ENCODE assay signal across 9 cellular contexts in genomic region chr17:7405882-7406825, GRCh38. TPM values are rescaled to one million over a fixed set of nuclear protein-coding genes. Genes with fewer than 3 reads are reported as not detected.
A peak's percentile ranks its signal among the peaks of the same experiment; 100 is the strongest.
DNase-seq lines count a peak whose midpoint lies in the region; ATAC-seq and TF ChIP-seq lines count a peak whose summit lies in the region.
"Had no signal": no experiment of that assay in that cellular context is flagged by ENCODE, and none has a peak within 500 bp of the region (broad histone marks: within the 10 kb centered on the region; RNA-seq: fewer than 3 reads in every experiment).

No MANE protein-coding gene starts in this region.

- WGBS in transverse colon (ENCODE audit: low coverage in 1 of 2), 2 donors: 29 to 34% methylated on average over 2 to 16 of the region's 16 CpGs

- H3K9me3 ChIP-seq in cardiac muscle cell (ENCODE audit: low read depth) (no peaks in the 10 kb centered on the region), lower lobe of right lung (no peaks in the 10 kb centered on the region), transverse colon (no peaks in the 10 kb centered on the region)

- in situ Hi-C loops in transverse colon (cut with MboI; ENCODE audit: low pct_ligation_motif_present in 1 of 4, low pct_unique_long_range_greater_than_20kb in 1 of 4, low sequenced_read_pairs in 3 of 4): no loop called here

- no peaks in the 10 kb centered on the region for H3K27me3 ChIP-seq in cardiac muscle cell
- no peaks in the 10 kb centered on the region for H3K27me3 ChIP-seq in lower lobe of right lung (ENCODE audit: low read depth)
- H3K27me3 ChIP-seq in transverse colon: peaks cover 17% of the 10 kb centered on the region

- DNase-seq in cardiac muscle cell (ENCODE audit: low read depth in 1 of 2, low spot score in 1 of 2) (no peak), Right ventricle myocardium superior (no peak), lower lobe of right lung (no peak), transverse colon (no peak), glomerular visceral epithelial cell (ENCODE audit: extremely low spot score) (no peak), HK-2 (ENCODE audit: unreplicated experiment) (no peak)

- H3K4me3 ChIP-seq in cardiac muscle cell (peak overlapping the region; percentile 61), lower lobe of right lung (peak overlapping the region; percentile 77), transverse colon (peak overlapping the region in 2 of 4 donors; percentile 60 to 73)

- H3K4me1 ChIP-seq in cardiac muscle cell (ENCODE audit: low read depth) (peaks cover 11% of the 10 kb centered on the region), lower lobe of right lung (peaks cover 20% of the 10 kb centered on the region), transverse colon (peaks cover 13 to 32% (median 22%) of the 10 kb centered on the region in 4 donors)

- TF ChIP-seq EP300 in transverse colon (IDR thresholded peaks at IDR 0.05; ENCODE audit: low read depth): no peak

- TF ChIP-seq CTCF in cardiac muscle cell (IDR thresholded peaks at IDR 0.05; ENCODE audit: low read depth, low read length) (no peak), lower lobe of right lung (IDR thresholded peaks at IDR 0.05) (no peak), transverse colon (IDR thresholded peaks at IDR 0.05) (no peak)

- H3K27ac ChIP-seq in cardiac muscle cell (no peak overlapping the region), angular gyrus (ENCODE audit: low read depth, low read length) (peak overlapping the region; percentile 96), lower lobe of right lung (peak overlapping the region; percentile 69), transverse colon (peak overlapping the region; percentile 86 to 98 (median 94))

- no peaks in the 10 kb centered on the region for H3K36me3 ChIP-seq in cardiac muscle cell
- no peaks in the 10 kb centered on the region for H3K36me3 ChIP-seq in lower lobe of right lung
- H3K36me3 ChIP-seq in transverse colon: no peaks in the 10 kb centered on the region

- TF ChIP-seq POLR2A in transverse colon (IDR thresholded peaks at IDR 0.05): no peak

- ATAC-seq in Right ventricle myocardium superior (ENCODE audit: poor library complexity) (no peak), lower lobe of right lung (no peak), HG03520 (IDR thresholded peaks at IDR 0.05; ENCODE audit: unreplicated experiment) (no peak)

- intact Hi-C loops in Right ventricle myocardium superior (cut with DNase I) (no loop called here), lower lobe of right lung (cut with DNase I) (no loop called here), transverse colon (cut with DNase I; ENCODE audit: low total_unique reads) (no loop called here)

RNA-seq across cellular contexts. Expression of gene NLGN2, which starts 1.5 kb away (rescaled TPM):
- 14.8 and 26.3 TPM in 2 replicates for total RNA-seq in cardiac muscle cell
- 5.2 and 8.4 TPM in 2 replicates for polyA plus RNA-seq in cardiac muscle cell
- total RNA-seq in Right ventricle myocardium superior: 5.8 TPM
- 9.5 TPM for total RNA-seq in lower lobe of right lung
- total RNA-seq in transverse colon: 10 to 100 TPM in 1 of 4 donors, 1 to 10 TPM in 3; 2.2 to 12.3 (median 3.9) TPM

RNA-seq across cellular contexts. Expression of gene TMEM256, which starts 2.3 kb away (rescaled TPM):
- total RNA-seq in cardiac muscle cell: 85.4 and 122 TPM in 2 replicates
- polyA plus RNA-seq in cardiac muscle cell: 117 and 193 TPM in 2 replicates
- 61.5 TPM for total RNA-seq in Right ventricle myocardium superior
- 51.2 TPM for total RNA-seq in lower lobe of right lung
- total RNA-seq in transverse colon: 100 to 1,000 TPM in 2 of 4 donors, 10 to 100 TPM in 1, 1 to 10 TPM in 1; 10.0 to 129 (median 85.6) TPM

RNA-seq across cellular contexts. Expression of gene PLSCR3, which starts 11.8 kb away (rescaled TPM):
- total RNA-seq in cardiac muscle cell (25.9 and 33.4 TPM in 2 replicates), Right ventricle myocardium superior (14.0 TPM), lower lobe of right lung (27.1 TPM), transverse colon (10 to 100 TPM; 13.2 to 32.4 (median 18.4) TPM)
- 39.1 and 40.3 TPM in 2 replicates for polyA plus RNA-seq in cardiac muscle cell

RNA-seq across cellular contexts. Expression of gene SPEM1, which starts 14.0 kb away (rescaled TPM):
- not detected in 2 replicates for total RNA-seq in cardiac muscle cell
- not detected in 2 replicates for polyA plus RNA-seq in cardiac muscle cell
- total RNA-seq in Right ventricle myocardium superior: not detected
- total RNA-seq in lower lobe of right lung: not detected
- total RNA-seq in transverse colon: not detected
- total RNA-seq: myocyte had no signal

RNA-seq across cellular contexts. Expression of gene SPEM2, which starts 19.3 kb away (rescaled TPM):
- total RNA-seq in cardiac muscle cell (not detected in 2 replicates), Right ventricle myocardium superior (not detected), lower lobe of right lung (not detected), transverse colon (not detected)
- polyA plus RNA-seq in cardiac muscle cell: not detected in 2 replicates
- total RNA-seq: myocyte had no signal
